In genomic region chr9:93143830-93144530, GRCh38 we compare ENCODE assay signal across 8 cellular contexts. TPM values are rescaled to one million over a fixed set of nuclear protein-coding genes. Genes with fewer than 3 reads are reported as not detected.
DNase-seq lines count a peak whose midpoint lies in the region; ATAC-seq and TF ChIP-seq lines count a peak whose summit lies in the region.

No MANE protein-coding gene starts in this region.

- H3K36me3 ChIP-seq in heart left ventricle (no peaks in the 10 kb centered on the region), Karpas-422 (ENCODE audit: insufficient read depth, low read length) (no peaks in the 10 kb centered on the region)

- peaks cover 0 to 15% (median 7%) of the 10 kb centered on the region in 12 donors for H3K4me1 ChIP-seq in heart left ventricle
- peaks cover 27% of the 10 kb centered on the region for H3K4me1 ChIP-seq in Karpas-422 (ENCODE audit: low read length)

- H3K27ac ChIP-seq in heart left ventricle (peak overlapping the region in 1 of 12 donors; percentile 9), Karpas-422 (ENCODE audit: low read length) (no peak overlapping the region)

- no peak overlapping the region for H3K9ac ChIP-seq in Karpas-422 (ENCODE audit: low read length)

- H3K27me3 ChIP-seq in heart left ventricle (no peaks in the 10 kb centered on the region), Karpas-422 (ENCODE audit: low read length) (no peaks in the 10 kb centered on the region)

- ATAC-seq in Right ventricle myocardium inferior (peak; percentile 58), heart left ventricle (peak; percentile 44 to 69 (median 68))

- no peak overlapping the region for H3K4me2 ChIP-seq in Karpas-422 (ENCODE audit: low read depth, low read length, poor library complexity, severe bottlenecking)

- TF ChIP-seq CTCF in heart left ventricle (IDR thresholded peaks at IDR 0.05), result no peak

- H3K9me3 ChIP-seq in heart left ventricle (peaks cover 0 to 3% (median 0%) of the 10 kb centered on the region in 12 donors), Karpas-422 (ENCODE audit: low read length) (no peaks in the 10 kb centered on the region)

- H3K79me2 ChIP-seq in Karpas-422 (ENCODE audit: low read length), result no peaks in the 10 kb centered on the region

- H4K20me1 ChIP-seq in Karpas-422 (ENCODE audit: insufficient read depth, low read depth, low read length), result no peaks in the 10 kb centered on the region

- no peak overlapping the region for H3K4me3 ChIP-seq in heart left ventricle
- no peak overlapping the region for H3K4me3 ChIP-seq in Karpas-422 (ENCODE audit: low read length)

- no peak overlapping the region for H2AFZ ChIP-seq in Karpas-422 (ENCODE audit: low read length)

- DNase-seq in Right ventricle myocardium inferior (ENCODE audit: missing footprints) (no peak), cardiac septum (ENCODE audit: low spot score) (no peak), heart left ventricle (peak in 1 of 5 donors; percentile 42), NCI-H187 treated with DMSO at 0.1 percent for 48 hours (lab: John Stamatoyannopoulos, UW) (no peak), Karpas-422 (no peak), DMS53 (lab: John Stamatoyannopoulos, UW) (no peak)
- DNase-seq in activated T-cell treated with anti-CD3 and anti-CD28 coated beads, Interleukin-2, amount 50 U/mL, for 48 hours, result peak; percentile 61 to 62
- DNase-seq in stimulated activated naive CD4-positive, alpha-beta T cell (lab: John Stamatoyannopoulos, UW), result peak; percentile 45 to 85 (median 66)

- H3K9me2 ChIP-seq in Karpas-422 (replicated peaks; ENCODE audit: insufficient read depth, low read length), result no peaks in the 10 kb centered on the region

- intact Hi-C loops in Right ventricle myocardium inferior (cut with DNase I) (no loop called here), cardiac septum (cut with DNase I) (loop anchor here (5.0 kb wide), 1 partner anchor 37 kb away; no protein-coding TSS in a partner anchor), heart left ventricle (cut with DNase I) (no loop called here)

- no peak for TF ChIP-seq POLR2A in heart left ventricle (IDR thresholded peaks at IDR 0.05)

- 34 to 36% (median 35%) methylated on average over 14 to 15 of the region's 15 CpGs for WGBS in heart left ventricle, 4 donors

RNA-seq across cellular contexts. Expression of gene NINJ1, which starts 9.9 kb away (rescaled TPM):
- 55.5 TPM for total RNA-seq in Right ventricle myocardium inferior
- 46.4 TPM for total RNA-seq in cardiac septum
- 10 to 100 TPM; 42.2 to 96.1 (median 56.3) TPM for total RNA-seq in heart left ventricle
- 10 to 100 TPM; 52.0 to 52.9 TPM for polyA plus RNA-seq in heart left ventricle
- total RNA-seq in Karpas-422 (2014; rRNA removed; shearing (Covaris generic); ENCODE audit: low replicate concordance), result 10.3 and 10.4 TPM in 2 replicates

RNA-seq across cellular contexts. Expression of gene WNK2, which starts 40.0 kb away (rescaled TPM):
- total RNA-seq in Right ventricle myocardium inferior (200 TPM), cardiac septum (123 TPM), heart left ventricle (100 to 1,000 TPM; 107 to 206 (median 129) TPM)
- polyA plus RNA-seq in heart left ventricle, result 10 to 100 TPM; 29.4 to 97.5 TPM
- not detected in 2 replicates for total RNA-seq in Karpas-422 (2014; rRNA removed; shearing (Covaris generic); ENCODE audit: low replicate concordance)

RNA-seq across cellular contexts. Expression of gene CARD19, which starts 48.0 kb away (rescaled TPM):
- total RNA-seq in Right ventricle myocardium inferior (27.1 TPM), cardiac septum (45.1 TPM), heart left ventricle (10 to 100 TPM; 24.2 to 46.2 (median 27.5) TPM)
- 10 to 100 TPM; 38.9 to 42.7 TPM for polyA plus RNA-seq in heart left ventricle
- total RNA-seq in Karpas-422 (2014; rRNA removed; shearing (Covaris generic); ENCODE audit: low replicate concordance), result 5.5 and 11.4 TPM in 2 replicates

Comparison
In these comparisons a context has a peak if more than half of its experiments do, and no peak if none do; other contexts are left out.
1. DNase-seq: peak in activated T-cell treated with anti-CD3 and anti-CD28 coated beads, Interleukin-2, amount 50 U/mL, for 48 hours (2 of 2) and stimulated activated naive CD4-positive, alpha-beta T cell (6 of 6); none in Right ventricle myocardium inferior (single experiment), cardiac septum (single experiment), NCI-H187 treated with DMSO at 0.1 percent for 48 hours (single experiment), Karpas-422 (single experiment) and DMS53 (single experiment).
2. RNA of gene WNK2, which starts 40.0 kb away (total RNA-seq): 200 TPM in Right ventricle myocardium inferior (single experiment), 107 to 206 TPM in heart left ventricle and 123 TPM in cardiac septum (single experiment); not detected in Karpas-422; every median in the first group is over 100 times any median in the second.